ENCODE assay signal across 8 cellular contexts in genomic region chr12:48618541-48618940, GRCh38. TPM values are rescaled to one million over a fixed set of nuclear protein-coding genes. Genes with fewer than 3 reads are reported as not detected.
A peak's percentile ranks its signal among the peaks of the same experiment; 100 is the strongest.
DNase-seq lines count a peak whose midpoint lies in the region; ATAC-seq and TF ChIP-seq lines count a peak whose summit lies in the region.

No MANE protein-coding gene starts in this region.

- H3K9ac ChIP-seq in SK-N-MC (ENCODE audit: insufficient read length), result no peak overlapping the region

- POLR2A ChIA-PET in BJ (lab: Charles Lee), result no interaction called here

- H3K36me3 ChIP-seq in BJ (ENCODE audit: control insufficient read depth, insufficient read depth, low read length), result no peaks in the 10 kb centered on the region
- H3K36me3 ChIP-seq in SK-N-MC (ENCODE audit: insufficient read depth, low read length), result no peaks in the 10 kb centered on the region

- no peak overlapping the region for H3K4me3 ChIP-seq in BJ (ENCODE audit: low read depth, low read length)
- no peak overlapping the region for H3K4me3 ChIP-seq in NB4 (ENCODE audit: low read depth, low read length)
- no peak overlapping the region for H3K4me3 ChIP-seq in SK-N-MC

- intact Hi-C loops in activated naive CD4-positive, alpha-beta T cell treated with anti-CD3 and anti-CD28 coated beads for 36 hours (cut with micrococcal nuclease), result loop anchor here (1.0 to 10.0 kb wide), 5 partner anchors 76 to 436 kb away; partner anchors contain the start of gene CCDC184
- intact Hi-C loops in posterior cingulate gyrus (cut with DNase I), result no loop called here

- H3K27ac ChIP-seq in SK-N-MC, result no peak overlapping the region

- H3K27me3 Mint-ChIP-seq in activated naive CD4-positive, alpha-beta T cell treated with anti-CD3 and anti-CD28 coated beads for 36 hours (ENCODE audit: low read depth), result peaks cover 7% of the 10 kb centered on the region
- H3K27me3 Mint-ChIP-seq in glutamatergic neuron (ENCODE audit: unreplicated experiment), result peaks cover 4% of the 10 kb centered on the region

- CTCF ChIA-PET in BJ (lab: Yijun Ruan, JAX), result interaction anchor here (0.5 to 9.0 kb wide), 26 partner anchors 8 to 1534 kb away, joined by 3 to 116 read pairs (median 4); partner anchors contain the start of gene LALBA
- CTCF ChIA-PET in activated naive CD4-positive, alpha-beta T cell treated with anti-CD3 and anti-CD28 coated beads for 36 hours (lab: Charles Lee), result interaction anchor here (0.6 to 7.6 kb wide), 43 partner anchors 11 to 965 kb away, joined by 3 to 141 read pairs (median 4); partner anchors contain the start of genes CCDC184 and SENP1

- peaks cover 2% of the 10 kb centered on the region for H3K4me1 Mint-ChIP-seq in activated naive CD4-positive, alpha-beta T cell treated with anti-CD3 and anti-CD28 coated beads for 36 hours (ENCODE audit: low read depth)
- peaks cover 1% of the 10 kb centered on the region for H3K4me1 Mint-ChIP-seq in glutamatergic neuron (ENCODE audit: low read depth, unreplicated experiment)

- no peak overlapping the region for H3K4me3 Mint-ChIP-seq in activated naive CD4-positive, alpha-beta T cell treated with anti-CD3 and anti-CD28 coated beads for 36 hours
- no peak overlapping the region for H3K4me3 Mint-ChIP-seq in glutamatergic neuron (ENCODE audit: unreplicated experiment)

- DNase-seq in BJ (ENCODE audit: low read depth) (no peak), NB4 (ENCODE audit: low read depth) (peak; percentile 81), SK-N-MC (ENCODE audit: low read depth, low spot score) (peak; percentile 55), glutamatergic neuron (peak; percentile 75), posterior cingulate gyrus (peak; percentile 46 to 94 (median 71)), ureter (ENCODE audit: low spot score) (peak; percentile 78)
- peak; percentile 90 for DNase-seq in activated naive CD4-positive, alpha-beta T cell treated with anti-CD3 and anti-CD28 coated beads for 36 hours

- TF ChIP-seq POLR2A in NB4 (IDR thresholded peaks at IDR 0.05; ENCODE audit: extremely low read depth, insufficient read length), result no peak

- no peaks in the 10 kb centered on the region for H3K9me3 ChIP-seq in SK-N-MC (ENCODE audit: low read depth, low read length)

- peak; percentile 58 for ATAC-seq in GM19467 (IDR thresholded peaks at IDR 0.05; ENCODE audit: unreplicated experiment)

- peak; percentile 96 for TF ChIP-seq CTCF in BJ (IDR thresholded peaks at IDR 0.05; ENCODE audit: insufficient read depth, low read depth, low read length)
- peak; percentile 98 for TF ChIP-seq CTCF in NB4 (IDR thresholded peaks at IDR 0.05; ENCODE audit: low read depth, low read length)
- TF ChIP-seq CTCF in glutamatergic neuron (IDR thresholded peaks at IDR 0.05; ENCODE audit: partially characterized antibody, unreplicated experiment), result peak; percentile 95

- no peaks in the 10 kb centered on the region; the same call in 1 of the 2 replicates for H3K27me3 ChIP-seq in BJ (ENCODE audit: control insufficient read depth, insufficient read depth, low read length)

- H3K27ac Mint-ChIP-seq in activated naive CD4-positive, alpha-beta T cell treated with anti-CD3 and anti-CD28 coated beads for 36 hours, result no peak overlapping the region
- H3K27ac Mint-ChIP-seq in glutamatergic neuron (ENCODE audit: unreplicated experiment), result no peak overlapping the region

- no peaks in the 10 kb centered on the region for H3K36me3 Mint-ChIP-seq in activated naive CD4-positive, alpha-beta T cell treated with anti-CD3 and anti-CD28 coated beads for 36 hours (ENCODE audit: low read depth)
- H3K36me3 Mint-ChIP-seq in glutamatergic neuron (ENCODE audit: unreplicated experiment), result peaks cover 5% of the 10 kb centered on the region

- H3K9me3 Mint-ChIP-seq in activated naive CD4-positive, alpha-beta T cell treated with anti-CD3 and anti-CD28 coated beads for 36 hours, result peaks cover 9% of the 10 kb centered on the region
- H3K9me3 Mint-ChIP-seq in glutamatergic neuron (ENCODE audit: unreplicated experiment), result peaks cover 4% of the 10 kb centered on the region

RNA-seq across cellular contexts. Expression of gene LALBA, which starts 48.7 kb away (rescaled TPM):
- not detected in 2 replicates for polyA plus RNA-seq in BJ (2011; rRNA removed)
- polyA minus RNA-seq in BJ (2011; rRNA and poly(A)+ RNA removed), result not detected in 2 replicates
- not detected for total RNA-seq in activated naive CD4-positive, alpha-beta T cell treated with anti-CD3 and anti-CD28 coated beads for 36 hours
- total RNA-seq in glutamatergic neuron (ENCODE audit: unreplicated experiment) (not detected), ureter (not detected)
